10 cellular contexts compared by ENCODE assay signal in the genomic region with DNA sequence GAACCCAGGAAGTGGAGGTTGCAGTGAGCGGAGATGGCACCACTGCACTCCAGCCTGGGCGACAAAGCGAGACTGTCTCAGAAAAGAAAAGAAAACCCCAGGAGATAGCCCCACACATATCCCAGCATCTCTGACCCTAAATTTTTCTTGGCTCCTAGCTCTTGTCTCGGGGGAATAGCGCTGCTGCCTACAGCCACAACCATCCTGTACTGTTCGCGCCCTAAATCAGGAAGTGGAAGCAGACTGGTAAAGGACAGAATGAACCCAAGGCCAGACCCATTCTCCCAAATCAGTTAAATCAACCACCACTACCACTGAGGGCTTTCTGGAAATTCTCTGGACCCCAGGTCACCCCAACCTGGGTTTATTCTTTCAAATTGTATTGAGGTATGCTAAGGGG. TPM values are rescaled to one million over a fixed set of nuclear protein-coding genes. Genes with fewer than 3 reads are reported as not detected.
DNase-seq lines count a peak whose midpoint lies in the region; ATAC-seq and TF ChIP-seq lines count a peak whose summit lies in the region.
"Had no signal": no experiment of that assay in that cellular context is flagged by ENCODE, and none has a peak within 500 bp of the region (broad histone marks: within the 10 kb centered on the region; RNA-seq: fewer than 3 reads in every experiment).

No MANE protein-coding gene starts in this region.

- H3K4me3 Mint-ChIP-seq in type B pancreatic cell, result peak overlapping the region; percentile 97

- 80 to 84% methylated on average over 7 of the region's 7 CpGs for WGBS in heart right ventricle, 2 donors
- 86% methylated on average over 7 of the region's 7 CpGs for WGBS in liver

- TF ChIP-seq RAD21 in liver (IDR thresholded peaks at IDR 0.05), result no peak

- ATAC-seq in heart right ventricle, result no peak
- no peak for ATAC-seq in left cardiac atrium
- ATAC-seq in activated naive CD4-positive, alpha-beta T cell treated with anti-CD3 and anti-CD28 coated beads, Interleukin-2, amount 50 U/mL, for 72 hours, result no peak
- no peak for ATAC-seq in GM19395 (IDR thresholded peaks at IDR 0.05; ENCODE audit: unreplicated experiment)

- H3K27me3 ChIP-seq in heart right ventricle (no peaks in the 10 kb centered on the region), liver (ENCODE audit: control insufficient read depth in 4 of 4, insufficient read depth in 4 of 4, low read length in 3 of 4) (no peaks in the 10 kb centered on the region)

- H3K9me3 ChIP-seq in heart right ventricle, result no peaks in the 10 kb centered on the region
- no peaks in the 10 kb centered on the region for H3K9me3 ChIP-seq in liver (ENCODE audit: control insufficient read depth in 4 of 4, low read length in 3 of 4)

- no peak for TF ChIP-seq CTCF in heart right ventricle (IDR thresholded peaks at IDR 0.05)
- TF ChIP-seq CTCF in liver (IDR thresholded peaks at IDR 0.05; ENCODE audit: low read depth, low read length, missing input control), result no peak
- TF ChIP-seq CTCF in type B pancreatic cell (conservative IDR thresholded peaks at IDR 0.05), result no peak

- no peak overlapping the region for H3K9ac ChIP-seq in liver (ENCODE audit: low read depth in 1 of 2, low read length in 2 of 2)
- H3K9ac ChIP-seq: KMS-11 had no signal

- no peaks in the 10 kb centered on the region for H3K27me3 Mint-ChIP-seq in type B pancreatic cell

- intact Hi-C loops in heart right ventricle (cut with DNase I) (loop anchor here in 3 of 10 donors (5.0 to 10.0 kb wide), 3 partner anchors 47 to 325 kb away; partner anchors contain the start of genes CD68 (in 1 of the 3) and SENP3 (in 1 of the 3)), left cardiac atrium (cut with DNase I) (no loop called here)

- peaks cover 37% of the 10 kb centered on the region for H3K4me1 Mint-ChIP-seq in type B pancreatic cell (ENCODE audit: unreplicated experiment)

- DNase-seq in heart right ventricle (no peak), left cardiac atrium (no peak), type B pancreatic cell (ENCODE audit: extremely low spot score, unreplicated experiment) (no peak), UCSD-AML1 (lab: John Stamatoyannopoulos, UW; ENCODE audit: unreplicated experiment) (no peak)
- DNase-seq in activated naive CD4-positive, alpha-beta T cell treated with anti-CD3 and anti-CD28 coated beads, Interleukin-2, amount 50 U/mL, for 72 hours (ENCODE audit: low spot score in 2 of 2), result no peak
- no peak for DNase-seq in activated CD8-positive, alpha-beta memory T cell treated with anti-CD3 and anti-CD28 coated beads, Interleukin-2, amount 50 U/mL, for 4 hours
- DNase-seq: activated effector memory CD4-positive, alpha-beta T cell treated with Interleukin-2 at 50 U/mL for 16 hours had no signal

- H3K36me3 ChIP-seq in heart right ventricle (peaks cover 0 to 42% (median 19%) of the 10 kb centered on the region in 9 donors), liver (ENCODE audit: control insufficient read depth in 4 of 4, insufficient read depth in 3 of 4, low read depth in 1 of 4, low read length in 3 of 4) (peaks cover 3 to 19% (median 12%) of the 10 kb centered on the region in 4 donors)

- peak overlapping the region; percentile 99 for H3K27ac Mint-ChIP-seq in activated naive CD4-positive, alpha-beta T cell treated with anti-CD3 and anti-CD28 coated beads, Interleukin-2, amount 50 U/mL, for 72 hours
- peak overlapping the region; percentile 10 for H3K27ac Mint-ChIP-seq in type B pancreatic cell

- H3K9me3 Mint-ChIP-seq in activated naive CD4-positive, alpha-beta T cell treated with anti-CD3 and anti-CD28 coated beads, Interleukin-2, amount 50 U/mL, for 72 hours, result no peaks in the 10 kb centered on the region
- no peaks in the 10 kb centered on the region for H3K9me3 Mint-ChIP-seq in type B pancreatic cell

- H3K27ac ChIP-seq in heart right ventricle (peak overlapping the region in 9 of 10 donors; percentile 6 to 100 (median 99)), liver (ENCODE audit: low read depth in 1 of 2, low read length in 2 of 2) (peak overlapping the region in 1 of 2 donors; percentile 15)
- H3K27ac ChIP-seq: KMS-11 had no signal

- peak overlapping the region in 9 of 10 donors; percentile 65 to 100 (median 91) for H3K4me3 ChIP-seq in heart right ventricle
- H3K4me3 ChIP-seq in liver (ENCODE audit: low read depth in 1 of 3, low read length in 3 of 3), result peak overlapping the region in 2 of 3 donors; percentile 85 to 93

- H3K4me1 ChIP-seq in heart right ventricle, result peaks cover 13 to 57% (median 41%) of the 10 kb centered on the region in 9 donors
- peaks cover 3 to 33% (median 28%) of the 10 kb centered on the region in 4 donors for H3K4me1 ChIP-seq in liver (ENCODE audit: control insufficient read depth in 4 of 4, insufficient read depth in 4 of 4, low read length in 3 of 4)

- H3K36me3 Mint-ChIP-seq in activated naive CD4-positive, alpha-beta T cell treated with anti-CD3 and anti-CD28 coated beads, Interleukin-2, amount 50 U/mL, for 72 hours, result peaks cover 37 to 38% of the 10 kb centered on the region in 2 donors
- H3K36me3 Mint-ChIP-seq in type B pancreatic cell, result peaks cover 23% of the 10 kb centered on the region

TF ChIP-seq in liver, 16 proteins besides CTCF, POLR2A, EP300 and RAD21 (continues in another document):
- TF ChIP-seq, protein P1, sequence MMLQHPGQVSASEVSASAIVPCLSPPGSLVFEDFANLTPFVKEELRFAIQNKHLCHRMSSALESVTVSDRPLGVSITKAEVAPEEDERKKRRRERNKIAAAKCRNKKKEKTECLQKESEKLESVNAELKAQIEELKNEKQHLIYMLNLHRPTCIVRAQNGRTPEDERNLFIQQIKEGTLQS (IDR thresholded peaks at IDR 0.05), result no peak
- TF ChIP-seq NR2F2 (IDR thresholded peaks at IDR 0.05) (no peak), RXRA (IDR thresholded peaks at IDR 0.05) (no peak), YY1 (IDR thresholded peaks at IDR 0.05) (no peak), ZBTB33 (IDR thresholded peaks at IDR 0.05) (no peak), HNF4A (conservative IDR thresholded peaks at IDR 0.05) (no peak), SP1 (IDR thresholded peaks at IDR 0.05) (no peak), GABPA (IDR thresholded peaks at IDR 0.05 in 1 of 2, conservative IDR thresholded peaks at IDR 0.05 in 1 of 2) (no peak), MAX (IDR thresholded peaks at IDR 0.05) (no peak), FOXA2 (IDR thresholded peaks at IDR 0.05) (no peak)

RNA-seq across cellular contexts. Expression of gene CTDNEP1, which starts 1.7 kb away (rescaled TPM):
- total RNA-seq in heart right ventricle (100 to 1,000 TPM in 8 of 10 donors, 10 to 100 TPM in 2; 94.6 to 135 (median 110) TPM), left cardiac atrium (100 to 1,000 TPM; 116 to 118 TPM), liver (10 to 100 TPM; 15.2 to 21.9 TPM), type B pancreatic cell (ENCODE audit: low replicate concordance) (138 and 154 TPM in 2 replicates)
- polyA plus RNA-seq in heart right ventricle (100 to 1,000 TPM in 1 of 2 donors, 10 to 100 TPM in 1; 56.3 to 116 TPM), liver (10 to 100 TPM; 11.0 to 28.6 TPM)
- total RNA-seq in activated naive CD4-positive, alpha-beta T cell treated with anti-CD3 and anti-CD28 coated beads, Interleukin-2, amount 50 U/mL, for 72 hours, result 100 to 1,000 TPM; 171 to 179 TPM

RNA-seq across cellular contexts. Expression of gene ELP5, which starts 2.2 kb away (rescaled TPM):
- total RNA-seq in heart right ventricle (100 to 1,000 TPM in 1 of 10 donors, 10 to 100 TPM in 9; 30.8 to 110 (median 54.8) TPM), left cardiac atrium (10 to 100 TPM; 68.3 to 93.8 TPM), liver (10 to 100 TPM; 19.3 to 24.1 TPM), type B pancreatic cell (ENCODE audit: low replicate concordance) (43.1 and 55.7 TPM in 2 replicates)
- polyA plus RNA-seq in heart right ventricle (10 to 100 TPM; 29.0 to 41.4 TPM), liver (10 to 100 TPM; 29.1 to 38.4 TPM)
- total RNA-seq in activated naive CD4-positive, alpha-beta T cell treated with anti-CD3 and anti-CD28 coated beads, Interleukin-2, amount 50 U/mL, for 72 hours, result 10 to 100 TPM; 45.6 to 62.3 TPM

RNA-seq across cellular contexts. Expression of gene GABARAP, which starts 7.6 kb away (rescaled TPM):
- 100 to 1,000 TPM; 440 to 567 (median 501) TPM for total RNA-seq in heart right ventricle
- polyA plus RNA-seq in heart right ventricle, result 100 to 1,000 TPM; 540 to 733 TPM
- 100 to 1,000 TPM; 459 to 475 TPM for total RNA-seq in left cardiac atrium
- total RNA-seq in activated naive CD4-positive, alpha-beta T cell treated with anti-CD3 and anti-CD28 coated beads, Interleukin-2, amount 50 U/mL, for 72 hours, result 100 to 1,000 TPM; 167 to 298 TPM
- total RNA-seq in liver, result 10 to 100 TPM; 74.4 to 88.4 TPM
- 100 to 1,000 TPM; 322 to 489 TPM for polyA plus RNA-seq in liver
- 478 and 570 TPM in 2 replicates for total RNA-seq in type B pancreatic cell (ENCODE audit: low replicate concordance)

RNA-seq across cellular contexts. Expression of gene PHF23, which starts 10.6 kb away (rescaled TPM):
- total RNA-seq in heart right ventricle (10 to 100 TPM; 17.7 to 24.5 (median 22.6) TPM), left cardiac atrium (10 to 100 TPM; 18.5 to 27.5 TPM), liver (10 to 100 TPM; 14.6 to 15.8 TPM), type B pancreatic cell (ENCODE audit: low replicate concordance) (42.8 and 61.1 TPM in 2 replicates)
- polyA plus RNA-seq in heart right ventricle (10 to 100 TPM; 16.1 to 25.0 TPM), liver (10 to 100 TPM; 14.0 to 18.3 TPM)
- 10 to 100 TPM; 25.9 to 52.4 TPM for total RNA-seq in activated naive CD4-positive, alpha-beta T cell treated with anti-CD3 and anti-CD28 coated beads, Interleukin-2, amount 50 U/mL, for 72 hours

RNA-seq across cellular contexts. Expression of gene CLDN7, which starts 12.4 kb away (rescaled TPM):
- total RNA-seq in heart right ventricle (1 to 10 TPM in 3 of 10 donors, under 1 TPM in 7; 0.39 to 2.5 (median 0.80) TPM), left cardiac atrium (1 to 10 TPM; 2.1 to 4.9 TPM), liver (10 to 100 TPM in 1 of 2 donors, 1 to 10 TPM in 1; 3.0 to 20.2 TPM), type B pancreatic cell (ENCODE audit: low replicate concordance) (118 and 284 TPM in 2 replicates)
- polyA plus RNA-seq in heart right ventricle (1 to 10 TPM; 1.3 to 1.6 TPM), liver (10 to 100 TPM; 19.1 to 35.0 TPM)
- total RNA-seq in activated naive CD4-positive, alpha-beta T cell treated with anti-CD3 and anti-CD28 coated beads, Interleukin-2, amount 50 U/mL, for 72 hours, result 1 to 10 TPM in 1 of 2 donors, under 1 TPM in 1; 0.55 to 1.5 TPM
